ENCODE assay signal across 8 cellular contexts in the genomic region with DNA sequence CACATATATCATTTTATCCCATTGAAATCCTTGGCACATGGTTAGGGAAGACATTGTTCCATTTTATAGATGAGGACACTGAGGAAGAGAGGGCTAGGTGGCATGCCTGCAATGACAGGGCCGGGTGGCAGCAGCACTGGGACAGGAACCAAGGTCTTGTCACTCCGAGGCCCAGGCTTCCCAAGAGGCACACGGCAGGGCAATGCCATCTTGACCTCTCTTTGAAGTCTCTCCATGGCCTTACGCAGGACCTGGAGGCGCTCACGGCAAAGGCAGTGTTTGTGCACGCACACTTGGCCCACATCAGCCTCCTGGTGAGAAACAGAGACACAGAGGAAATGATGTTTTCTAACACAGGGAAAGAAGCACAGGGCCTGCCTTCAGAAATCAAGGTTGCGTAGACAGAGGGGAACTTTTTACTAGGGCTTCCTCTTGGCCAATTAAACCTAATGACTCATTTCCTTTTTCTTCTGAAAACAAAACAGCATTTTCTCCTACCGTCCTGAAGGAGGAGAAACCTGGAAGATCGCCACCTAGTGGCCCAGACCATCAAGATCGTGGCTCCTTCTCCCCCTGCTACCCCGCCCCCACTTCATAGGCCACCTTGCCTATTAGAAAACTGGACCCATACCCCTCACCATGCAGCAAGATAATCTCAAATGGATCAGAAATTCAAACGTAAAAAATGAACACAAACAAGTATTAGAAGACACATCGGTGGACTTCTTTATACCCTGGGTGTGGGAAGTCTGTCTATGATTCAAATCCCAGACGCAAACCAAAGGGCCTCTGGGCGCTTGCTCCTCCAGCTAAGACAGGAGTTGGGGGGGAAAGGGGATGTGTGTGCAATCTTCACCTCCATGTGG.
DNase-seq lines count a peak whose midpoint lies in the region; ATAC-seq and TF ChIP-seq lines count a peak whose summit lies in the region.

No MANE protein-coding gene starts in this region.

- H3K4me1 Mint-ChIP-seq in activated CD8-positive, alpha-beta T cell treated with anti-CD3 and anti-CD28 coated beads for 36 hours (ENCODE audit: low read depth): peaks cover 14% of the 10 kb centered on the region

- peak overlapping the region in 1 of 2 experiments; percentile 35 for H3K14ac ChIP-seq in mesenchymal stem cell (ENCODE audit: low read length in 2 of 2)

- H3K27ac Mint-ChIP-seq in activated CD8-positive, alpha-beta T cell treated with anti-CD3 and anti-CD28 coated beads for 36 hours: peak overlapping the region; percentile 93

- H3K4me3 Mint-ChIP-seq in activated CD8-positive, alpha-beta T cell treated with anti-CD3 and anti-CD28 coated beads for 36 hours: peak overlapping the region; percentile 49

- H2BK120ac ChIP-seq in mesenchymal stem cell (ENCODE audit: low read depth, low read length): peak overlapping the region; percentile 89

- TF ChIP-seq CTCF in C4-2B (conservative IDR thresholded peaks at IDR 0.05): peak; percentile 80
- TF ChIP-seq CTCF in activated CD8-positive, alpha-beta T cell treated with anti-CD3 and anti-CD28 coated beads for 36 hours (IDR thresholded peaks at IDR 0.05): peak; percentile 75

- no peak overlapping the region for H3K4me2 ChIP-seq in mesenchymal stem cell (ENCODE audit: low read length, poor library complexity, severe bottlenecking)

- peak; percentile 62 for DNase-seq in GM19240 (ENCODE audit: insufficient read length, low spot score)
- DNase-seq in NCI-H748 treated with DMSO at 0.1 percent for 48 hours (lab: John Stamatoyannopoulos, UW): peak; percentile 78
- peak; percentile 95 for DNase-seq in activated CD8-positive, alpha-beta T cell treated with anti-CD3 and anti-CD28 coated beads for 36 hours
- peak; percentile 52 to 68 (median 56) for DNase-seq in effector memory CD4-positive, alpha-beta T cell
- peak; percentile 97 for DNase-seq in mesenchymal stem cell
- DNase-seq in stimulated activated CD8-positive, alpha-beta memory T cell treated with anti-CD3 and anti-CD28 coated beads, Interleukin-15, amount 100 ng/mL, for 1 hour (ENCODE audit: low read depth): peak; percentile 73

- H3K27me3 Mint-ChIP-seq in activated CD8-positive, alpha-beta T cell treated with anti-CD3 and anti-CD28 coated beads for 36 hours: peaks cover 1% of the 10 kb centered on the region

- no peaks in the 10 kb centered on the region for H3K27me3 ChIP-seq in effector memory CD4-positive, alpha-beta T cell (replicated peaks; ENCODE audit: control insufficient read depth, insufficient read depth, low read length, poor library complexity, severe bottlenecking)
- H3K27me3 ChIP-seq in mesenchymal stem cell (ENCODE audit: control insufficient read depth in 1 of 2, insufficient read depth in 1 of 2, low read length in 2 of 2): no peaks in the 10 kb centered on the region

- CTCF ChIA-PET in activated CD8-positive, alpha-beta T cell treated with anti-CD3 and anti-CD28 coated beads for 36 hours (lab: Charles Lee): interaction anchor here (0.7 to 1.0 kb wide), 2 partner anchors 31 to 54 kb away, joined by 3 read pairs; no protein-coding TSS in a partner anchor

- no peaks in the 10 kb centered on the region for H3K9me3 Mint-ChIP-seq in activated CD8-positive, alpha-beta T cell treated with anti-CD3 and anti-CD28 coated beads for 36 hours

- H2BK15ac ChIP-seq in mesenchymal stem cell (ENCODE audit: low read depth, poor library complexity, severe bottlenecking): peak overlapping the region; percentile 82

- peak; percentile 86 for ATAC-seq in HG03442 (IDR thresholded peaks at IDR 0.05; ENCODE audit: unreplicated experiment)
- ATAC-seq in activated CD8-positive, alpha-beta T cell treated with anti-CD3 and anti-CD28 coated beads for 36 hours: peak; percentile 95

- H3K36me3 ChIP-seq in effector memory CD4-positive, alpha-beta T cell (ENCODE audit: control insufficient read depth, insufficient read depth, low read length): no peaks in the 10 kb centered on the region
- no peaks in the 10 kb centered on the region for H3K36me3 ChIP-seq in mesenchymal stem cell (ENCODE audit: control insufficient read depth in 1 of 2, insufficient read depth in 2 of 2, low read depth in 1 of 2, low read length in 2 of 2)

- peaks cover 4% of the 10 kb centered on the region for H3K4me1 ChIP-seq in effector memory CD4-positive, alpha-beta T cell (ENCODE audit: control insufficient read depth, insufficient read depth, low read length, poor library complexity, severe bottlenecking)
- peaks cover 9% of the 10 kb centered on the region for H3K4me1 ChIP-seq in mesenchymal stem cell (ENCODE audit: control insufficient read depth, insufficient read depth, low read depth, low read length)

- peak overlapping the region; percentile 29 to 70 for H2BK12ac ChIP-seq in mesenchymal stem cell (ENCODE audit: low read length in 2 of 2)

- peak overlapping the region; percentile 24 for H2AFZ ChIP-seq in mesenchymal stem cell (ENCODE audit: low read depth, low read length)

- H3K4me3 ChIP-seq in effector memory CD4-positive, alpha-beta T cell (ENCODE audit: insufficient read depth, low read depth, low read length, poor library complexity, severe bottlenecking): peak overlapping the region; percentile 39
- H3K4me3 ChIP-seq in mesenchymal stem cell (ENCODE audit: insufficient read depth in 1 of 2, low read depth in 1 of 2, low read length in 2 of 2): no peak overlapping the region

- no peak overlapping the region for H2BK5ac ChIP-seq in mesenchymal stem cell (ENCODE audit: low read depth, low read length, poor library complexity, severe bottlenecking)

- peak overlapping the region; percentile 71 for H2AK5ac ChIP-seq in mesenchymal stem cell (ENCODE audit: low read length, severe bottlenecking)

- no peaks in the 10 kb centered on the region for H3K9me3 ChIP-seq in effector memory CD4-positive, alpha-beta T cell (ENCODE audit: control insufficient read depth, low read length)
- H3K9me3 ChIP-seq in mesenchymal stem cell (ENCODE audit: control insufficient read depth, low read length): no peaks in the 10 kb centered on the region

- WGBS in mesenchymal stem cell: 27% methylated on average over 16 of the region's 16 CpGs

- POLR2A ChIA-PET in activated CD8-positive, alpha-beta T cell treated with anti-CD3 and anti-CD28 coated beads for 36 hours (lab: Charles Lee): no interaction called here

- intact Hi-C loops in activated CD8-positive, alpha-beta T cell treated with anti-CD3 and anti-CD28 coated beads for 36 hours (cut with micrococcal nuclease): loop anchor here (5.0 to 10.0 kb wide), 3 partner anchors 77 to 637 kb away; no protein-coding TSS in a partner anchor

- no peak overlapping the region for H3K23ac ChIP-seq in mesenchymal stem cell (ENCODE audit: low read length in 2 of 2)

- H3K27ac ChIP-seq in C4-2B (peak overlapping the region; percentile 44), mesenchymal stem cell (ENCODE audit: low read length, poor library complexity, severe bottlenecking) (peak overlapping the region; percentile 81)
- H3K27ac ChIP-seq in effector memory CD4-positive, alpha-beta T cell (ENCODE audit: insufficient read depth, low read length, poor library complexity, severe bottlenecking): peak overlapping the region; percentile 76

- H3K79me1 ChIP-seq in mesenchymal stem cell (replicated peaks; ENCODE audit: low read length, poor library complexity, severe bottlenecking): no peaks in the 10 kb centered on the region

- H4K8ac ChIP-seq in mesenchymal stem cell (ENCODE audit: low read length): peak overlapping the region; percentile 95

- peak overlapping the region; percentile 92 for H4K91ac ChIP-seq in mesenchymal stem cell (ENCODE audit: low read length)

- peak overlapping the region; percentile 21 to 42 for H3K4ac ChIP-seq in mesenchymal stem cell (ENCODE audit: low read depth in 1 of 2, low read length in 2 of 2)

- H3K36me3 Mint-ChIP-seq in activated CD8-positive, alpha-beta T cell treated with anti-CD3 and anti-CD28 coated beads for 36 hours (ENCODE audit: low read depth): no peaks in the 10 kb centered on the region

- H3K18ac ChIP-seq in mesenchymal stem cell (ENCODE audit: low read depth in 1 of 2, low read length in 2 of 2): peak overlapping the region; percentile 84 to 85

- peak overlapping the region; percentile 56 for H3K9ac ChIP-seq in mesenchymal stem cell (ENCODE audit: low read length)
